Comparison of ENCODE assay signal across 8 cellular contexts in the genomic region with DNA sequence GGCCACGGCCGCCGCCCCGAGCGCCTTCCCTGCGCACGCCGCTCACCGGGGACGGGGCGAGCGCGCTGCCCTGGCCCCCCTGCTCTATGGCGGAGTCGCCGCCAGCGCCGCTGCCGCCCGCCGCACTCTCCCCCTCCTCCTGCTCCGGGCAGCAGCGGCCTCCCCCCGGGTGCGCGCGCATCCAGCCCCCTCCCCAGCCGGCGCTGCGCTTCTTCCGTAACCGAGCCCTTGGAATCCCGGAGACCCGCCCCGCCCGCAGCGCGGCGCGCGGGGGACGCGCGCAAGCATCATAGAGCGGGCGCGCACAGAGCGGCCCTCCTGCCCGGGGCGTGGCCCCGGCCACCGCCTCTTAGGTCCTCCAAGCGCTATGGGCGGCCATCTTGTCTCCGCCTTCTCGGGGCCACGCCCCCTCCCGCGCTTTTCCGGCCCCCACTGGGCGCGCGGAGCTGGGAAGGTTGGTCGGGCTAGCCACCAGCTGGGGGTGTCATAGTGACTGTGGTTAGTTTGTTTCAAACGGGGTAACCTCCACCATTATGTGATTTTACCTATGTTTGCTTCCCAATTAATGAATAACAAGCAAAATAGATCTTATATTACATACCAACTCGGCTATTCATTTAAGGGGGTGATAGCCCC. TPM values are rescaled to one million over a fixed set of nuclear protein-coding genes. Genes with fewer than 3 reads are reported as not detected.
DNase-seq lines count a peak whose midpoint lies in the region; ATAC-seq lines count a peak whose summit lies in the region.

Gene MBD2, minus strand, starts transcription at position 291 of the 636 bp plus-strand sequence. Its CDS starts 110 bp downstream, at position 181.

- peak within 1 kb of the TSS; percentile 92 for H3K9ac ChIP-seq in GM23248

- H3K27me3 Mint-ChIP-seq in naive thymus-derived CD4-positive, alpha-beta T cell: no peaks in the 10 kb centered on the region
- no peaks in the 10 kb centered on the region for H3K27me3 Mint-ChIP-seq in stimulated activated naive B cell treated with anti-CD40 and anti-IgM and Interleukin-4, amounts not matched to agents 10 μg/mL and 1 μg/mL and 100 μg/mL, for 72 hours

- peak within 1 kb of the TSS; percentile 87 for H3K27ac ChIP-seq in GM23248
- H3K27ac ChIP-seq in naive thymus-derived CD4-positive, alpha-beta T cell (ENCODE audit: low read depth, low read length): peak within 1 kb of the TSS; percentile 72

- no peaks in the 10 kb centered on the region for H3K9me3 ChIP-seq in GM23248 (ENCODE audit: low read depth)
- no peaks in the 10 kb centered on the region for H3K9me3 ChIP-seq in naive thymus-derived CD4-positive, alpha-beta T cell (ENCODE audit: control insufficient read depth in 2 of 3, low read length in 3 of 3)

- whole genome bisulfite sequencing in GM23248 (ENCODE audit: low coverage in 1 of 2, low lambda C conversion rate in 2 of 2, missing lambda C conversion rate in 2 of 2), 2 experiments: 1% methylated on average over 19 to 25 of the region's 66 CpGs

- peak; percentile 93 for DNase-seq in Daoy (ENCODE audit: low read depth)
- DNase-seq in GM23248: peak; percentile 99
- DNase-seq in Kasumi-1 (lab: John Stamatoyannopoulos, UW): peak; percentile 86 to 87
- peak; percentile 92 for DNase-seq in RPMI7951 (ENCODE audit: low read depth)
- DNase-seq in activated T-helper 1 cell treated with anti-CD3 and anti-CD28 coated beads, Interleukin-2, amount 50 U/mL, for 16 hours (ENCODE audit: low read depth in 1 of 2, low spot score in 1 of 2): peak; percentile 84 to 90
- DNase-seq in fibroblast of gingiva (ENCODE audit: low read depth): peak; percentile 96
- peak; percentile 87 to 96 (median 90) for DNase-seq in naive thymus-derived CD4-positive, alpha-beta T cell
- DNase-seq in stimulated activated naive B cell treated with anti-CD40 and anti-IgM and Interleukin-4, amounts not matched to agents 10 μg/mL and 1 μg/mL and 100 μg/mL, for 72 hours: peak; percentile 94

- peaks cover 24% of the 10 kb centered on the region for H3F3A ChIP-seq in GM23248 (ENCODE audit: insufficient read depth)

- in situ Hi-C loops in GM23248 (cut with MboI): no loop called here

- H4K20me1 ChIP-seq in GM23248 (ENCODE audit: insufficient read depth): peaks cover 25% of the 10 kb centered on the region

- intact Hi-C loops in naive thymus-derived CD4-positive, alpha-beta T cell (cut with micrococcal nuclease): loop anchor here (1.0 to 5.0 kb wide), 6 partner anchors 23 to 723 kb away; partner anchors contain the start of genes C18orf54 (in 2 of the 2), POLI (in 2 of the 2) and STARD6 (in 2 of the 2)

- POLR2A ChIA-PET in naive thymus-derived CD4-positive, alpha-beta T cell (lab: Charles Lee): interaction anchor here (0.8 to 3.1 kb wide), 5 partner anchors 13 to 132 kb away, joined by 3 to 25 read pairs (median 3); partner anchors contain the start of genes POLI and STARD6

- peak within 1 kb of the TSS; percentile 96 for H2AFZ ChIP-seq in GM23248

- no peaks in the 10 kb centered on the region for H3K9me3 Mint-ChIP-seq in naive thymus-derived CD4-positive, alpha-beta T cell
- no peaks in the 10 kb centered on the region for H3K9me3 Mint-ChIP-seq in stimulated activated naive B cell treated with anti-CD40 and anti-IgM and Interleukin-4, amounts not matched to agents 10 μg/mL and 1 μg/mL and 100 μg/mL, for 72 hours

- H3K27ac Mint-ChIP-seq in naive thymus-derived CD4-positive, alpha-beta T cell: peak within 1 kb of the TSS; percentile 81 to 98 (median 92)
- H3K27ac Mint-ChIP-seq in stimulated activated naive B cell treated with anti-CD40 and anti-IgM and Interleukin-4, amounts not matched to agents 10 μg/mL and 1 μg/mL and 100 μg/mL, for 72 hours: peak within 1 kb of the TSS; percentile 97

- no peaks in the 10 kb centered on the region for H3K9me2 ChIP-seq in GM23248 (ENCODE audit: insufficient read depth)

- H3K36me3 ChIP-seq in GM23248 (ENCODE audit: low read depth): no peaks in the 10 kb centered on the region
- no peaks in the 10 kb centered on the region for H3K36me3 ChIP-seq in naive thymus-derived CD4-positive, alpha-beta T cell (ENCODE audit: control insufficient read depth in 2 of 3, insufficient read depth in 3 of 3, low read length in 3 of 3)

- peak; percentile 96 for ATAC-seq in naive thymus-derived CD4-positive, alpha-beta T cell
- ATAC-seq in stimulated activated naive B cell treated with anti-CD40 and anti-IgM and Interleukin-4, amounts not matched to agents 10 μg/mL and 1 μg/mL and 100 μg/mL, for 72 hours (replicated peaks): peak; percentile 91 to 95

- H3K36me3 Mint-ChIP-seq in naive thymus-derived CD4-positive, alpha-beta T cell: peaks cover 0 to 3% (median 0%) of the 10 kb centered on the region in 5 donors
- H3K36me3 Mint-ChIP-seq in stimulated activated naive B cell treated with anti-CD40 and anti-IgM and Interleukin-4, amounts not matched to agents 10 μg/mL and 1 μg/mL and 100 μg/mL, for 72 hours: peaks cover 10 to 18% of the 10 kb centered on the region in 2 donors

- peaks cover 44% of the 10 kb centered on the region for H3K79me2 ChIP-seq in GM23248 (ENCODE audit: insufficient read depth)

- peak within 1 kb of the TSS; percentile 88 for H3K4me3 ChIP-seq in GM23248
- H3K4me3 ChIP-seq in naive thymus-derived CD4-positive, alpha-beta T cell (ENCODE audit: low read length): peak within 1 kb of the TSS; percentile 49

- peak within 1 kb of the TSS; percentile 87 to 96 (median 92) for H3K4me3 Mint-ChIP-seq in naive thymus-derived CD4-positive, alpha-beta T cell
- H3K4me3 Mint-ChIP-seq in stimulated activated naive B cell treated with anti-CD40 and anti-IgM and Interleukin-4, amounts not matched to agents 10 μg/mL and 1 μg/mL and 100 μg/mL, for 72 hours: peak within 1 kb of the TSS; percentile 88 to 94

- H3K4me2 ChIP-seq in GM23248 (ENCODE audit: unreplicated experiment): peak within 1 kb of the TSS; percentile 95

- no peaks in the 10 kb centered on the region for H3K27me3 ChIP-seq in GM23248 (replicated peaks; ENCODE audit: insufficient read depth)
- no peaks in the 10 kb centered on the region for H3K27me3 ChIP-seq in naive thymus-derived CD4-positive, alpha-beta T cell (ENCODE audit: control insufficient read depth in 2 of 2, insufficient read depth in 2 of 2, low read length in 2 of 2)

- peaks cover 22% of the 10 kb centered on the region for H3K4me1 ChIP-seq in GM23248 (ENCODE audit: insufficient read depth)
- peaks cover 10 to 19% of the 10 kb centered on the region in 2 donors for H3K4me1 ChIP-seq in naive thymus-derived CD4-positive, alpha-beta T cell (ENCODE audit: control insufficient read depth in 2 of 2, insufficient read depth in 2 of 2, low read length in 2 of 2)

- peaks cover 14 to 43% (median 41%) of the 10 kb centered on the region in 7 donors for H3K4me1 Mint-ChIP-seq in naive thymus-derived CD4-positive, alpha-beta T cell
- H3K4me1 Mint-ChIP-seq in stimulated activated naive B cell treated with anti-CD40 and anti-IgM and Interleukin-4, amounts not matched to agents 10 μg/mL and 1 μg/mL and 100 μg/mL, for 72 hours: peaks cover 17 to 48% of the 10 kb centered on the region in 2 donors

- CTCF ChIA-PET in naive thymus-derived CD4-positive, alpha-beta T cell (lab: Charles Lee): interaction anchor here (1.2 kb wide), 2 partner anchors 19 to 46 kb away, joined by 3 to 9 read pairs; partner anchors contain the start of gene POLI

RNA-seq across cellular contexts. Expression of gene MBD2, which starts in this region (rescaled TPM):
- 21.9 and 23.5 TPM in 2 replicates for total RNA-seq in Daoy (2014; rRNA removed; shearing (Covaris generic))
- total RNA-seq in GM23248 (2014; rRNA removed; shearing (Covaris generic)): 26.3 and 27.2 TPM in 2 replicates
- polyA plus RNA-seq in GM23248 (2016; fragmentation: Nextera tagmentation; extraction: Ambion mirVana): 9.5 and 11.2 TPM in 2 replicates
- 17.0 and 24.9 TPM in 2 replicates for total RNA-seq in RPMI7951 (2014; rRNA removed; shearing (Covaris generic))
- total RNA-seq in naive thymus-derived CD4-positive, alpha-beta T cell: 100 to 1,000 TPM in 2 of 5 experiments, 10 to 100 TPM in 3; 69.7 to 118 (median 76.9) TPM
- polyA plus RNA-seq in naive thymus-derived CD4-positive, alpha-beta T cell: 1 to 10 TPM; 6.1 to 8.1 TPM

Comparison
In these comparisons a context has a peak if more than half of its experiments do, and no peak if none do; other contexts are left out.
1. Peak in every context shown above with its lines: DNase-seq, ATAC-seq, H3K4me3 ChIP-seq and H3K27ac ChIP-seq.